16 cellular contexts compared by ENCODE assay signal in genomic region chr7:4714767-4715384, GRCh38. TPM values are rescaled to one million over a fixed set of nuclear protein-coding genes. Genes with fewer than 3 reads are reported as not detected.
DNase-seq lines count a peak whose midpoint lies in the region; ATAC-seq and TF ChIP-seq lines count a peak whose summit lies in the region.
"Had no signal": no experiment of that assay in that cellular context is flagged by ENCODE, and none has a peak within 500 bp of the region (broad histone marks: within the 10 kb centered on the region; RNA-seq: fewer than 3 reads in every experiment).

No MANE protein-coding gene starts in this region.

- H3K9me3 Mint-ChIP-seq in chondrocyte (ENCODE audit: low read depth), result no peaks in the 10 kb centered on the region
- H3K9me3 Mint-ChIP-seq in naive thymus-derived CD4-positive, alpha-beta T cell, result peaks cover 0 to 4% (median 0%) of the 10 kb centered on the region in 11 donors
- H3K9me3 Mint-ChIP-seq in osteocyte (ENCODE audit: unreplicated experiment), result no peaks in the 10 kb centered on the region
- H3K9me3 Mint-ChIP-seq: activated CD8-positive, alpha-beta T cell treated with anti-CD3 and anti-CD28 coated beads for 36 hours; effector memory CD8-positive, alpha-beta T cell; neural crest cell; T-cell had no signal

- H3K4me1 ChIP-seq in heart right ventricle, result peaks cover 9 to 60% (median 42%) of the 10 kb centered on the region in 9 donors
- peaks cover 0 to 5% of the 10 kb centered on the region in 2 donors for H3K4me1 ChIP-seq in naive thymus-derived CD4-positive, alpha-beta T cell (ENCODE audit: control insufficient read depth in 2 of 2, insufficient read depth in 2 of 2, low read length in 2 of 2)
- H3K4me1 ChIP-seq: BE2C had no signal

- H3K4me1 Mint-ChIP-seq in chondrocyte (ENCODE audit: low read depth) (peaks cover 54% of the 10 kb centered on the region), osteocyte (ENCODE audit: unreplicated experiment) (peaks cover 46% of the 10 kb centered on the region)
- H3K4me1 Mint-ChIP-seq in naive thymus-derived CD4-positive, alpha-beta T cell, result peaks cover 31 to 92% (median 71%) of the 10 kb centered on the region in 7 donors

- H3K36me3 ChIP-seq in heart right ventricle, result peaks cover 0 to 22% (median 4%) of the 10 kb centered on the region in 9 donors
- H3K36me3 ChIP-seq in naive thymus-derived CD4-positive, alpha-beta T cell (ENCODE audit: control insufficient read depth in 2 of 3, insufficient read depth in 3 of 3, low read length in 3 of 3), result peaks cover 0 to 17% (median 0%) of the 10 kb centered on the region in 3 experiments

- WGBS in heart right ventricle, 2 donors, result 68 to 69% methylated on average over 24 of the region's 24 CpGs

- POLR2A ChIA-PET in naive thymus-derived CD4-positive, alpha-beta T cell (lab: Charles Lee), result interaction anchor here (0.6 kb wide), 1 partner anchor 73 kb away, joined by 3 read pairs; no protein-coding TSS in a partner anchor

- DNase-seq in heart right ventricle (no peak), Right ventricle myocardium inferior (ENCODE audit: missing footprints) (no peak), chondrocyte (ENCODE audit: low spot score) (no peak), GDM1 (lab: John Stamatoyannopoulos, UW) (no peak), osteocyte (ENCODE audit: extremely low spot score, unreplicated experiment) (no peak)
- DNase-seq in naive thymus-derived CD4-positive, alpha-beta T cell, result no peak
- DNase-seq: activated CD8-positive, alpha-beta T cell treated with anti-CD3 and anti-CD28 coated beads for 36 hours; BE2C; effector memory CD8-positive, alpha-beta T cell; NCI-H1105; NCI-H82; stimulated activated CD4-positive, alpha-beta T cell treated with anti-CD3 and anti-CD28 coated beads, Interleukin-4, amount 100 ng/mL, for 1 hour had no signal

- H3K9me3 ChIP-seq in heart right ventricle, result no peaks in the 10 kb centered on the region
- H3K9me3 ChIP-seq in naive thymus-derived CD4-positive, alpha-beta T cell (ENCODE audit: control insufficient read depth in 2 of 3, low read length in 3 of 3), result no peaks in the 10 kb centered on the region
- H3K9me3 ChIP-seq: BE2C had no signal

- H3K27ac Mint-ChIP-seq in chondrocyte (ENCODE audit: unreplicated experiment), result peak overlapping the region; percentile 78
- peak overlapping the region in 8 of 9 donors; percentile 26 to 80 (median 64) for H3K27ac Mint-ChIP-seq in naive thymus-derived CD4-positive, alpha-beta T cell
- H3K27ac Mint-ChIP-seq in osteocyte (ENCODE audit: unreplicated experiment), result no peak overlapping the region

- H3K36me3 Mint-ChIP-seq in chondrocyte (ENCODE audit: low read depth), result peaks cover 10% of the 10 kb centered on the region
- peaks cover 0 to 33% (median 19%) of the 10 kb centered on the region in 5 donors for H3K36me3 Mint-ChIP-seq in naive thymus-derived CD4-positive, alpha-beta T cell
- H3K36me3 Mint-ChIP-seq in osteocyte (ENCODE audit: unreplicated experiment), result peaks cover 11% of the 10 kb centered on the region

- peak overlapping the region in 6 of 10 donors; percentile 33 to 70 (median 52) for H3K27ac ChIP-seq in heart right ventricle
- no peak overlapping the region for H3K27ac ChIP-seq in naive thymus-derived CD4-positive, alpha-beta T cell (ENCODE audit: low read depth, low read length)

- H3K4me3 Mint-ChIP-seq in chondrocyte (ENCODE audit: unreplicated experiment) (no peak overlapping the region), osteocyte (ENCODE audit: unreplicated experiment) (no peak overlapping the region)
- peak overlapping the region in 4 of 10 donors; percentile 8 to 50 (median 37) for H3K4me3 Mint-ChIP-seq in naive thymus-derived CD4-positive, alpha-beta T cell
- H3K4me3 Mint-ChIP-seq: activated CD8-positive, alpha-beta T cell treated with anti-CD3 and anti-CD28 coated beads for 36 hours; effector memory CD8-positive, alpha-beta T cell; neural crest cell had no signal

- intact Hi-C loops in heart right ventricle (cut with DNase I), result loop anchor here in 1 of 10 donors (5.0 kb wide), 1 partner anchor 33 kb away; the partner anchor contains the start of gene FOXK1
- intact Hi-C loops in Right ventricle myocardium inferior (cut with DNase I), result loop anchor here (1.0 kb wide), 1 partner anchor 29 kb away; no protein-coding TSS in a partner anchor
- intact Hi-C loops in naive thymus-derived CD4-positive, alpha-beta T cell (cut with micrococcal nuclease), result no loop called here

- H3K27me3 Mint-ChIP-seq in chondrocyte (ENCODE audit: low read depth) (no peaks in the 10 kb centered on the region), osteocyte (ENCODE audit: unreplicated experiment) (no peaks in the 10 kb centered on the region)
- no peaks in the 10 kb centered on the region for H3K27me3 Mint-ChIP-seq in naive thymus-derived CD4-positive, alpha-beta T cell
- H3K27me3 Mint-ChIP-seq: activated CD8-positive, alpha-beta T cell treated with anti-CD3 and anti-CD28 coated beads for 36 hours; effector memory CD8-positive, alpha-beta T cell; T-cell had no signal

- H3K4me3 ChIP-seq in heart right ventricle, result peak overlapping the region in 4 of 10 donors; percentile 5 to 34 (median 10)
- no peak overlapping the region for H3K4me3 ChIP-seq in naive thymus-derived CD4-positive, alpha-beta T cell (ENCODE audit: low read length)

- no peaks in the 10 kb centered on the region for H3K27me3 ChIP-seq in heart right ventricle
- no peaks in the 10 kb centered on the region for H3K27me3 ChIP-seq in naive thymus-derived CD4-positive, alpha-beta T cell (ENCODE audit: control insufficient read depth in 2 of 2, insufficient read depth in 2 of 2, low read length in 2 of 2)
- H3K27me3 ChIP-seq: BE2C had no signal

- TF ChIP-seq CTCF in heart right ventricle (IDR thresholded peaks at IDR 0.05), result no peak
- TF ChIP-seq CTCF in chondrocyte (IDR thresholded peaks at IDR 0.05), result no peak
- no peak for TF ChIP-seq CTCF in osteocyte (IDR thresholded peaks at IDR 0.05)

- CTCF ChIA-PET in naive thymus-derived CD4-positive, alpha-beta T cell (lab: Charles Lee), result no interaction called here

- ATAC-seq in heart right ventricle, result peak in 1 of 8 donors; percentile 2
- no peak for ATAC-seq in Right ventricle myocardium inferior
- ATAC-seq in naive thymus-derived CD4-positive, alpha-beta T cell, result peak; percentile 24
- no peak for ATAC-seq in GM21526 (IDR thresholded peaks at IDR 0.05; ENCODE audit: low FRiP score, unreplicated experiment)
- no peak for ATAC-seq in GM21381 (IDR thresholded peaks at IDR 0.05; ENCODE audit: unreplicated experiment)
- ATAC-seq: activated CD8-positive, alpha-beta T cell treated with anti-CD3 and anti-CD28 coated beads for 36 hours; effector memory CD8-positive, alpha-beta T cell; T-cell had no signal

RNA-seq across cellular contexts. Expression of gene FOXK1, which starts 32.8 kb away (rescaled TPM):
- total RNA-seq in heart right ventricle (10 to 100 TPM; 17.6 to 30.6 (median 25.4) TPM), Right ventricle myocardium inferior (16.8 TPM), chondrocyte (53.3 to 78.3 TPM (median 77.9 TPM) in 3 replicates), osteocyte (56.2 and 63.1 TPM in 2 replicates)
- 1 to 10 TPM; 3.6 to 9.8 TPM for polyA plus RNA-seq in heart right ventricle
- 10 to 100 TPM; 37.7 to 69.0 (median 56.9) TPM for total RNA-seq in naive thymus-derived CD4-positive, alpha-beta T cell
- 1 to 10 TPM; 3.6 to 6.6 TPM for polyA plus RNA-seq in naive thymus-derived CD4-positive, alpha-beta T cell
